15 cellular contexts compared by ENCODE assay signal in genomic region chr12:110200124-110200417, GRCh38.
A peak's percentile ranks its signal among the peaks of the same experiment; 100 is the strongest.
DNase-seq lines count a peak whose midpoint lies in the region; ATAC-seq, FAIRE-seq and TF ChIP-seq lines count a peak whose summit lies in the region.
"Had no signal": no experiment of that assay in that cellular context is flagged by ENCODE, and none has a peak within 500 bp of the region (broad histone marks: within the 10 kb centered on the region; RNA-seq: fewer than 3 reads in every experiment).

No MANE protein-coding gene starts in this region.

- no peaks in the 10 kb centered on the region for H4K20me1 ChIP-seq in osteoblast (ENCODE audit: insufficient read depth, low read length)

- H3K4me3 ChIP-seq in choroid plexus epithelial cell (ENCODE audit: low read depth, low read length): no peak overlapping the region
- H3K4me3 ChIP-seq in osteoblast (ENCODE audit: insufficient read depth, low read length): no peak overlapping the region
- no peak overlapping the region for H3K4me3 ChIP-seq in pancreas
- H3K4me3 ChIP-seq: skin epidermis, thoracic aorta had no signal

- H3K36me3 ChIP-seq in osteoblast (ENCODE audit: insufficient read depth, low read length): peaks cover 18% of the 10 kb centered on the region
- peaks cover 0 to 11% (median 0%) of the 10 kb centered on the region in 3 donors for H3K36me3 ChIP-seq in pancreas

- peak overlapping the region; percentile 45 for H3K4me2 ChIP-seq in osteoblast (ENCODE audit: insufficient read depth, low read length)

- intact Hi-C loops in pancreas (cut with DNase I): no loop called here

- H3K9me3 ChIP-seq in osteoblast (ENCODE audit: low read depth, low read length) (no peaks in the 10 kb centered on the region), pancreas (no peaks in the 10 kb centered on the region)
- H3K9me3 ChIP-seq: adrenal gland, thoracic aorta had no signal

- peak overlapping the region; percentile 63 for H3K27ac ChIP-seq in osteoblast (ENCODE audit: low read depth, low read length)
- no peak overlapping the region for H3K27ac ChIP-seq in pancreas
- H3K27ac ChIP-seq: adrenal gland, C4-2B, parathyroid adenoma, skin epidermis, thoracic aorta had no signal

- FAIRE-seq in GM19239 (lab: Jason Lieb, UNC) (peak; percentile 18), pancreas (lab: Jason Lieb, UNC) (no peak)
- FAIRE-seq: frontal cortex had no signal

- WGBS in pancreas, 2 donors: 84 to 85% methylated on average over 1 of the region's 1 CpG

- TF ChIP-seq CTCF in choroid plexus epithelial cell (conservative IDR thresholded peaks at IDR 0.05; ENCODE audit: low read depth, low read length) (no peak), osteoblast (IDR thresholded peaks at IDR 0.05; ENCODE audit: extremely low read depth, low read depth, low read length) (no peak), pancreas (IDR thresholded peaks at IDR 0.05) (no peak)

- no peaks in the 10 kb centered on the region for H3K79me2 ChIP-seq in osteoblast (ENCODE audit: insufficient read depth, low read length)

- no peak overlapping the region for H2AFZ ChIP-seq in osteoblast (ENCODE audit: low read length)
- H2AFZ ChIP-seq: parathyroid adenoma had no signal

- H3K4me1 ChIP-seq in osteoblast (ENCODE audit: insufficient read depth, low read length): peaks cover 21% of the 10 kb centered on the region
- H3K4me1 ChIP-seq in pancreas: no peaks in the 10 kb centered on the region

- no peaks in the 10 kb centered on the region for H3K27me3 ChIP-seq in osteoblast (ENCODE audit: insufficient read depth, low read length)
- no peaks in the 10 kb centered on the region for H3K27me3 ChIP-seq in pancreas
- H3K27me3 ChIP-seq: adrenal gland had no signal

- no peak for DNase-seq in GM19239 (ENCODE audit: insufficient read length, low spot score)
- DNase-seq in NCI-H69 (lab: John Stamatoyannopoulos, UW): peak; percentile 70
- peak; percentile 31 for DNase-seq in choroid plexus epithelial cell (ENCODE audit: low read depth)
- DNase-seq in osteoblast (ENCODE audit: insufficient read length, low spot score, missing footprints): no peak
- DNase-seq in pancreas: no peak
- DNase-seq: activated CD8-positive, alpha-beta memory T cell treated with anti-CD3 and anti-CD28 coated beads for 24 hours; Kasumi-1 had no signal

- no peak for ATAC-seq in HG02610 (IDR thresholded peaks at IDR 0.05; ENCODE audit: unreplicated experiment)
- ATAC-seq in HG02588 (IDR thresholded peaks at IDR 0.05; ENCODE audit: unreplicated experiment): no peak
- ATAC-seq in pancreas: no peak

Comparison
In these comparisons a context has a peak if more than half of its experiments do, and no peak if none do; other contexts are left out.
1. DNase-seq: peak in NCI-H69 (single experiment) and choroid plexus epithelial cell (single experiment); none in GM19239 (single experiment), osteoblast (single experiment) and pancreas (0 of 6).